Comparison of ENCODE assay signal across 26 cellular contexts in genomic region chr17:39186481-39187002, GRCh38. TPM values are rescaled to one million over a fixed set of nuclear protein-coding genes. Genes with fewer than 3 reads are reported as not detected.
"Had no signal": no experiment of that assay in that cellular context is flagged by ENCODE, and none has a peak within 500 bp of the region (broad histone marks: within the 10 kb centered on the region; RNA-seq: fewer than 3 reads in every experiment).

No MANE protein-coding gene starts in this region.

- H3K27ac ChIP-seq: epithelial cell of prostate, foreskin keratinocyte, left lung, right atrium auricular region, tibial artery had no signal

- ATAC-seq: activated CD8-positive, alpha-beta memory T cell treated with anti-CD3 and anti-CD28 coated beads, Interleukin-2, amount 10 ng/mL, durations not matched to agents 7 days and 5 days; foreskin keratinocyte; left lung had no signal

- H3K4me3 Mint-ChIP-seq: activated CD4-positive, alpha-beta memory T cell treated with anti-CD3 and anti-CD28 coated beads for 36 hours; activated CD8-positive, alpha-beta memory T cell treated with anti-CD3 and anti-CD28 coated beads, Interleukin-2, amount 10 ng/mL, durations not matched to agents 7 days and 5 days; activated naive CD8-positive, alpha-beta T cell; endodermal cell; mesothelial cell of epicardium; nephron progenitor cell; T-helper 2 cell treated with Interferon-gamma antibody and Interleukin-4, amounts not matched to agents 5 μg/mL and 100 μg/mL, for 36 hours had no signal

- DNase-seq: activated CD4-positive, alpha-beta memory T cell treated with anti-CD3 and anti-CD28 coated beads for 36 hours; activated CD8-positive, alpha-beta memory T cell treated with anti-CD3 and anti-CD28 coated beads, Interleukin-2, amount 10 ng/mL, durations not matched to agents 7 days and 5 days; dermis blood vessel endothelial cell; endodermal cell; foreskin keratinocyte; hypothalamus; kidney; left lung; nephron progenitor cell; occipital lobe; stimulated activated CD4-positive, alpha-beta T cell treated with anti-CD3 and anti-CD28 coated beads, Interleukin-12 subunit alpha, Interleukin-12 subunit beta, amount 100 ng/mL, for 4 hours; stimulated activated CD4-positive, alpha-beta T cell treated with anti-CD3 and anti-CD28 coated beads, Interleukin-1b, Interleukin-23, amount 100 ng/mL, for 48 hours; stimulated activated CD8-positive, alpha-beta memory T cell treated with anti-CD3 and anti-CD28 coated beads, Interleukin-4, amount 100 ng/mL, for 48 hours; stimulated activated naive CD4-positive, alpha-beta T cell treated with Interleukin-2 at 50 U/mL for 16 hours; tibial artery had no signal

- H3K27me3 Mint-ChIP-seq: activated CD4-positive, alpha-beta memory T cell treated with anti-CD3 and anti-CD28 coated beads for 36 hours; activated CD8-positive, alpha-beta memory T cell treated with anti-CD3 and anti-CD28 coated beads, Interleukin-2, amount 10 ng/mL, durations not matched to agents 7 days and 5 days; activated naive CD8-positive, alpha-beta T cell had no signal

- H3K27ac Mint-ChIP-seq: activated CD4-positive, alpha-beta memory T cell treated with anti-CD3 and anti-CD28 coated beads for 36 hours; activated naive CD8-positive, alpha-beta T cell; endodermal cell; mesothelial cell of epicardium; nephron progenitor cell; T-helper 2 cell treated with Interferon-gamma antibody and Interleukin-4, amounts not matched to agents 5 μg/mL and 100 μg/mL, for 36 hours had no signal

- H3K4me3 ChIP-seq: left lung, right atrium auricular region, tibial artery had no signal

- H3K9me3 Mint-ChIP-seq: activated CD4-positive, alpha-beta memory T cell treated with anti-CD3 and anti-CD28 coated beads for 36 hours; endodermal cell; mesothelial cell of epicardium; nephron progenitor cell; T-helper 2 cell treated with Interferon-gamma antibody and Interleukin-4, amounts not matched to agents 5 μg/mL and 100 μg/mL, for 36 hours had no signal

- H3K27me3 ChIP-seq: foreskin keratinocyte, left lung, right atrium auricular region, tibial artery had no signal

- H3K4me1 Mint-ChIP-seq: activated CD8-positive, alpha-beta memory T cell treated with anti-CD3 and anti-CD28 coated beads, Interleukin-2, amount 10 ng/mL, durations not matched to agents 7 days and 5 days; endodermal cell; mesothelial cell of epicardium had no signal

- H3K4me1 ChIP-seq: foreskin keratinocyte, left lung, right atrium auricular region, tibial artery had no signal

RNA-seq across cellular contexts. Expression of gene ARL5C, which starts 20.6 kb away (rescaled TPM):
- total RNA-seq: activated CD4-positive, alpha-beta memory T cell treated with anti-CD3 and anti-CD28 coated beads for 36 hours; cerebellum; dermis blood vessel endothelial cell; endodermal cell; fibroblast of lung; foreskin keratinocyte; kidney; left lung; lung microvascular endothelial cell; mesothelial cell of epicardium; myocyte; occipital lobe; posterior vena cava; right atrium auricular region; subcutaneous adipose tissue had no signal
- polyA plus RNA-seq: fibroblast of lung, foreskin keratinocyte had no signal

RNA-seq across cellular contexts. Expression of gene PLXDC1, which starts 35.1 kb away (rescaled TPM):
- total RNA-seq: dermis blood vessel endothelial cell, lung microvascular endothelial cell had no signal

RNA-seq across cellular contexts. Expression of gene STAC2, which starts 39.2 kb away (rescaled TPM):
- total RNA-seq: activated CD4-positive, alpha-beta memory T cell treated with anti-CD3 and anti-CD28 coated beads for 36 hours; activated CD8-positive, alpha-beta memory T cell treated with anti-CD3 and anti-CD28 coated beads, Interleukin-2, amount 10 ng/mL, durations not matched to agents 7 days and 5 days; fibroblast of lung; foreskin keratinocyte; lung microvascular endothelial cell had no signal
- polyA plus RNA-seq: foreskin keratinocyte had no signal
